ENCODE assay signal across 32 cellular contexts in genomic region chr7:274262-274661, GRCh38. TPM values are rescaled to one million over a fixed set of nuclear protein-coding genes. Genes with fewer than 3 reads are reported as not detected.
"Had no signal": no experiment of that assay in that cellular context is flagged by ENCODE, and none has a peak within 500 bp of the region (broad histone marks: within the 10 kb centered on the region; RNA-seq: fewer than 3 reads in every experiment).

No MANE protein-coding gene starts in this region.

- DNase-seq: activated CD4-positive, alpha-beta T cell treated with anti-CD3 and anti-CD28 coated beads, Interleukin-2, amount 10 ng/mL, durations not matched to agents 24 days and 14 days; activated CD4-positive, alpha-beta T cell treated with anti-CD3 and anti-CD28 coated beads, Interleukin-2, amount 50 U/mL, for 4 hours; activated CD8-positive, alpha-beta T cell treated with anti-CD3 and anti-CD28 coated beads for 36 hours; activated gamma-delta T cell treated with Interleukin-2 at 50 U/mL for 16 hours; activated naive CD4-positive, alpha-beta T cell treated with anti-CD3 and anti-CD28 coated beads for 36 hours; activated T-cell treated with anti-CD3 and anti-CD28 coated beads, Interleukin-2, amount 50 U/mL, for 1 hour; activated T-cell treated with anti-CD3 and anti-CD28 coated beads, Interleukin-2, amount 50 U/mL, for 72 hours; adrenal gland; body of pancreas; Kasumi-1; KG1; MG63; NCI-H1048; NCI-H1105 treated with DMSO at 0.1 percent for 48 hours; NCI-H1436; NCI-H1694; NCI-H2029; NCI-H345; NCI-H524 treated with DMSO at 0.1 percent for 48 hours; PC-9; SJCRH30 had no signal

- H3K27ac Mint-ChIP-seq: activated CD4-positive, alpha-beta T cell treated with anti-CD3 and anti-CD28 coated beads, Interleukin-2, amount 10 ng/mL, durations not matched to agents 24 days and 14 days; activated CD8-positive, alpha-beta T cell treated with anti-CD3 and anti-CD28 coated beads for 36 hours; activated naive CD4-positive, alpha-beta T cell treated with anti-CD3 and anti-CD28 coated beads for 36 hours; activated naive CD4-positive, alpha-beta T cell treated with anti-CD3 and anti-CD28 coated beads, Interleukin-2, amount 50 U/mL, for 72 hours; activated T-cell treated with anti-CD3 and anti-CD28 coated beads, Interleukin-2, amount 50 U/mL, for 72 hours; activated T-helper 17 cell treated with anti-CD3 and anti-CD28 coated beads, Interleukin-2, amount 50 U/mL, for 72 hours; T-helper 1 cell treated with Interleukin-12 subunit alpha and Interleukin-12 subunit beta and Interleukin-4 antibody, amounts not matched to agents 30 μg/mL and 1 μg/mL, for 36 hours; T-helper 2 cell treated with Interferon-gamma antibody and Interleukin-4, amounts not matched to agents 5 μg/mL and 100 μg/mL, for 36 hours had no signal

- ATAC-seq: activated CD8-positive, alpha-beta T cell treated with anti-CD3 and anti-CD28 coated beads for 36 hours; activated naive CD4-positive, alpha-beta T cell treated with anti-CD3 and anti-CD28 coated beads, Interleukin-2, amount 50 U/mL, for 72 hours; activated T-cell treated with anti-CD3 and anti-CD28 coated beads, Interleukin-2, amount 50 U/mL, for 72 hours; activated T-helper 17 cell treated with anti-CD3 and anti-CD28 coated beads, Interleukin-2, amount 50 U/mL, for 72 hours; body of pancreas; Right ventricle myocardium inferior had no signal

- H3K4me3 Mint-ChIP-seq: activated CD4-positive, alpha-beta T cell treated with anti-CD3 and anti-CD28 coated beads, Interleukin-2, amount 10 ng/mL, durations not matched to agents 24 days and 14 days; activated CD8-positive, alpha-beta T cell treated with anti-CD3 and anti-CD28 coated beads for 36 hours; activated naive CD4-positive, alpha-beta T cell treated with anti-CD3 and anti-CD28 coated beads for 36 hours; activated T-cell treated with anti-CD3 and anti-CD28 coated beads, Interleukin-2, amount 50 U/mL, for 72 hours; activated T-helper 17 cell treated with anti-CD3 and anti-CD28 coated beads, Interleukin-2, amount 50 U/mL, for 72 hours; T-helper 1 cell treated with Interleukin-12 subunit alpha and Interleukin-12 subunit beta and Interleukin-4 antibody, amounts not matched to agents 30 μg/mL and 1 μg/mL, for 36 hours; T-helper 2 cell treated with Interferon-gamma antibody and Interleukin-4, amounts not matched to agents 5 μg/mL and 100 μg/mL, for 36 hours had no signal

- H3K27me3 Mint-ChIP-seq: activated CD4-positive, alpha-beta T cell treated with anti-CD3 and anti-CD28 coated beads, Interleukin-2, amount 10 ng/mL, durations not matched to agents 24 days and 14 days had no signal

- H3K4me1 Mint-ChIP-seq: activated CD4-positive, alpha-beta T cell treated with anti-CD3 and anti-CD28 coated beads, Interleukin-2, amount 10 ng/mL, durations not matched to agents 24 days and 14 days; activated T-helper 17 cell treated with anti-CD3 and anti-CD28 coated beads, Interleukin-2, amount 50 U/mL, for 72 hours had no signal

RNA-seq across cellular contexts. Expression of gene FOXL3, which starts 15.7 kb away (rescaled TPM):
- total RNA-seq: activated CD4-positive, alpha-beta T cell treated with anti-CD3 and anti-CD28 coated beads, Interleukin-2, amount 10 ng/mL, durations not matched to agents 24 days and 14 days; activated CD8-positive, alpha-beta memory T cell treated with anti-CD3 and anti-CD28 coated beads for 36 hours; activated CD8-positive, alpha-beta T cell treated with anti-CD3 and anti-CD28 coated beads for 36 hours; activated naive CD4-positive, alpha-beta T cell treated with anti-CD3 and anti-CD28 coated beads for 36 hours; activated naive CD4-positive, alpha-beta T cell treated with anti-CD3 and anti-CD28 coated beads, Interleukin-2, amount 50 U/mL, for 72 hours; activated T-cell treated with anti-CD3 and anti-CD28 coated beads, Interleukin-2, amount 50 U/mL, for 72 hours; activated T-helper 17 cell treated with anti-CD3 and anti-CD28 coated beads, Interleukin-2, amount 50 U/mL, for 72 hours; adrenal gland; astrocyte; body of pancreas; breast epithelium; cardiac septum; NCI-H460; OCI-LY7; PC-9; Right ventricle myocardium inferior; SJCRH30 had no signal
